ENCODE assay signal across 23 cellular contexts in the genomic region with DNA sequence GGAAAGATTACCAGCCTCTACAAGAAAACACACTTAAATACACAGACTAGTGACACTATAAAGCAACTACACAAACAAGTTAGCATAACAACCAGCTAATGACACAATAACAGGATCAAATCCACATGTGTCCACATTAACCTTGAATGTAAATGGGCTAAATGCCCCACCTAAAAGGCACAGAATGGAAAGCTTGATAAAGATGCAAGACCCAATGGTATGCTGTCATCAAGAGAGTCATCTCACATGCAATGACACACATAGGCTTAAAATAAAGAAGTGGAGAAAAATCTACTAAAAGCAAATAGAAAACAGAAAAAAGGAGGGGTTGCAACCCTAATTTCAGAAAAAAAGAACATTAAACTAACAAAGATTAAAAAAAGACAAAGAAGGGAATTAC. TPM values are rescaled to one million over a fixed set of nuclear protein-coding genes. Genes with fewer than 3 reads are reported as not detected.
"Had no signal": no experiment of that assay in that cellular context is flagged by ENCODE, and none has a peak within 500 bp of the region (broad histone marks: within the 10 kb centered on the region; RNA-seq: fewer than 3 reads in every experiment).

No MANE protein-coding gene starts in this region.

- H3K36me3 Mint-ChIP-seq: type B pancreatic cell had no signal

- H3K27ac Mint-ChIP-seq: type B pancreatic cell had no signal

- H3K36me3 ChIP-seq: adrenal gland, breast epithelium, left ventricle myocardium inferior, prostate gland, right atrium auricular region, stomach had no signal

- H3K4me3 ChIP-seq: adrenal gland, breast epithelium, left ventricle myocardium inferior, prostate gland, right atrium auricular region, SK-N-MC, stomach had no signal

- H3K27me3 ChIP-seq: adrenal gland, breast epithelium, right atrium auricular region, stomach had no signal

- DNase-seq: activated CD4-positive, alpha-beta T cell treated with anti-CD3 and anti-CD28 coated beads, Interleukin-2, amount 50 U/mL, for 48 hours; activated gamma-delta T cell; activated T-cell treated with anti-CD3 and anti-CD28 coated beads, Interleukin-2, amount 50 U/mL, for 24 hours; adrenal gland; cerebellar nuclear complex; cortex of kidney; erythroblast; head of caudate nucleus; left ventricle myocardium inferior; mammary epithelial cell; stimulated activated CD4-positive, alpha-beta T cell treated with anti-CD3 and anti-CD28 coated beads, Interleukin-12 subunit alpha, Interleukin-12 subunit beta, amount 100 ng/mL, for 4 hours; stimulated activated CD4-positive, alpha-beta T cell treated with anti-CD3 and anti-CD28 coated beads, Interleukin-1b, Interleukin-23, amount 100 ng/mL, for 48 hours; stomach; T1000 had no signal

- H3K4me1 ChIP-seq: adrenal gland, breast epithelium, prostate gland, right atrium auricular region, stomach had no signal

- H3K27me3 Mint-ChIP-seq: activated T-cell treated with anti-CD3 and anti-CD28 coated beads, Interleukin-2, amount 50 U/mL, for 24 hours had no signal

- H3K27ac ChIP-seq: adrenal gland, breast epithelium, left ventricle myocardium inferior, prostate gland, right atrium auricular region, SK-N-MC, stomach had no signal

- H3K4me3 Mint-ChIP-seq: activated T-cell treated with anti-CD3 and anti-CD28 coated beads, Interleukin-2, amount 50 U/mL, for 24 hours; type B pancreatic cell had no signal

- H3K9me3 ChIP-seq: adrenal gland, prostate gland had no signal

- H3K9me3 Mint-ChIP-seq: type B pancreatic cell had no signal

RNA-seq across cellular contexts. Expression of a gene that starts 14.0 kb away (rescaled TPM):
- total RNA-seq: astrocyte, mammary epithelial cell, myocyte, osteocyte had no signal
- polyA plus RNA-seq: mammary epithelial cell had no signal

RNA-seq across cellular contexts. Expression of a gene that starts 38.5 kb away (rescaled TPM):
- total RNA-seq: astrocyte, kidney epithelial cell, mammary epithelial cell, myocyte, osteocyte had no signal
- polyA plus RNA-seq: mammary epithelial cell had no signal
